8 cellular contexts compared by ENCODE assay signal in the genomic region with DNA sequence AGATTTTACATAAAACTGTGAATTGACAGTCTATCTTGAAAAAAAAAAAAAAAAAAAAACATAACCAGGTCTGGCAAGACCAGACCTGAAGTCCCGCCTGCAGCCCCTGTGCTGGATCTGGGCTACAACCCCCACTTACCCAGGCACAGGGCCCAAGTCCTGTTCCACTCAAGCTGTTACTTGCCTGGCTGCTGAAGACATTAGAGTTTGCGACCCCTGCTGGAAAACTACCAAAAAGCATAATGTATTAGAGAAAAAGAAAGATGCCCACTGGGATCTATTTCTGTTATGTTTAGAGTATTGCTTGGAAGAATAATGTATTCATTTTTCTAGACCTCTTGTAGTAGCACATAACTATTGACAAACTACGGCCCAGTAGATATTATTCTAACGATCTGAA. TPM values are rescaled to one million over a fixed set of nuclear protein-coding genes. Genes with fewer than 3 reads are reported as not detected.
A peak's percentile ranks its signal among the peaks of the same experiment; 100 is the strongest.
DNase-seq lines count a peak whose midpoint lies in the region; ATAC-seq and TF ChIP-seq lines count a peak whose summit lies in the region.

No MANE protein-coding gene starts in this region.

- ATAC-seq in CD8-positive, alpha-beta T cell, result no peak
- ATAC-seq in GM18511 (IDR thresholded peaks at IDR 0.05; ENCODE audit: unreplicated experiment), result peak; percentile 51
- ATAC-seq in GM18868 (IDR thresholded peaks at IDR 0.05; ENCODE audit: unreplicated experiment), result no peak
- no peak for ATAC-seq in HG03457 (IDR thresholded peaks at IDR 0.05; ENCODE audit: unreplicated experiment)

- H3K27me3 Mint-ChIP-seq in CD8-positive, alpha-beta T cell (ENCODE audit: low read depth), result peaks cover 15% of the 10 kb centered on the region
- peaks cover 42% of the 10 kb centered on the region for H3K27me3 Mint-ChIP-seq in nephron progenitor cell (ENCODE audit: low read depth, poor library complexity)
- peaks cover 43% of the 10 kb centered on the region for H3K27me3 Mint-ChIP-seq in activated T-helper 2 cell treated with anti-CD3 and anti-CD28 coated beads, Interferon-gamma antibody, Interleukin-2, Interleukin-4, amounts not matched to agents 10 μg/mL and 5 μg/mL and 100 μg/mL, durations not matched to agents 14 hours and 24 hours and 36 hours (ENCODE audit: low read depth)

- no peak overlapping the region for H3K27ac Mint-ChIP-seq in CD8-positive, alpha-beta T cell
- no peak overlapping the region for H3K27ac Mint-ChIP-seq in nephron progenitor cell
- H3K27ac Mint-ChIP-seq in activated T-helper 2 cell treated with anti-CD3 and anti-CD28 coated beads, Interferon-gamma antibody, Interleukin-2, Interleukin-4, amounts not matched to agents 10 μg/mL and 5 μg/mL and 100 μg/mL, durations not matched to agents 14 hours and 24 hours and 36 hours, result no peak overlapping the region

- intact Hi-C loops in CD8-positive, alpha-beta T cell (cut with DNase I, micrococcal nuclease), result loop anchor here (2.0 to 10.0 kb wide), 3 partner anchors 61 to 869 kb away; no protein-coding TSS in a partner anchor
- intact Hi-C loops in activated T-helper 2 cell treated with anti-CD3 and anti-CD28 coated beads, Interferon-gamma antibody, Interleukin-2, Interleukin-4, amounts not matched to agents 10 μg/mL and 5 μg/mL and 100 μg/mL, durations not matched to agents 14 hours and 24 hours and 36 hours (cut with micrococcal nuclease), result loop anchor here (1.0 kb wide), 2 partner anchors 842 to 869 kb away; no protein-coding TSS in a partner anchor

- H3K9me3 ChIP-seq in CD8-positive, alpha-beta T cell (ENCODE audit: low read length), result no peaks in the 10 kb centered on the region

- no peaks in the 10 kb centered on the region for H3K9me3 Mint-ChIP-seq in CD8-positive, alpha-beta T cell
- H3K9me3 Mint-ChIP-seq in nephron progenitor cell, result no peaks in the 10 kb centered on the region
- no peaks in the 10 kb centered on the region for H3K9me3 Mint-ChIP-seq in activated T-helper 2 cell treated with anti-CD3 and anti-CD28 coated beads, Interferon-gamma antibody, Interleukin-2, Interleukin-4, amounts not matched to agents 10 μg/mL and 5 μg/mL and 100 μg/mL, durations not matched to agents 14 hours and 24 hours and 36 hours

- H3K36me3 Mint-ChIP-seq in CD8-positive, alpha-beta T cell, result no peaks in the 10 kb centered on the region
- H3K36me3 Mint-ChIP-seq in nephron progenitor cell (ENCODE audit: low read depth), result no peaks in the 10 kb centered on the region
- no peaks in the 10 kb centered on the region for H3K36me3 Mint-ChIP-seq in activated T-helper 2 cell treated with anti-CD3 and anti-CD28 coated beads, Interferon-gamma antibody, Interleukin-2, Interleukin-4, amounts not matched to agents 10 μg/mL and 5 μg/mL and 100 μg/mL, durations not matched to agents 14 hours and 24 hours and 36 hours (ENCODE audit: low read depth)

- H3K4me3 ChIP-seq in CD8-positive, alpha-beta T cell (ENCODE audit: low read depth, low read length), result no peak overlapping the region
- no peak overlapping the region for H3K4me3 ChIP-seq in cardiac fibroblast (replicated peaks in 1 of 2; ENCODE audit: low read depth in 2 of 2, low read length in 2 of 2)

- peak in 2 of 7 experiments; percentile 15 to 24 for DNase-seq in CD8-positive, alpha-beta T cell
- DNase-seq in NCI-H1694 (lab: John Stamatoyannopoulos, UW) (peak; percentile 74), cardiac fibroblast (ENCODE audit: low read depth in 2 of 2) (peak; percentile 46 to 67), nephron progenitor cell (peak; percentile 30)
- DNase-seq in activated T-helper 2 cell treated with anti-CD3 and anti-CD28 coated beads, Interferon-gamma antibody, Interleukin-2, Interleukin-4, amounts not matched to agents 10 μg/mL and 5 μg/mL and 100 μg/mL, durations not matched to agents 14 hours and 24 hours and 36 hours (ENCODE audit: low spot score), result no peak

- H3K36me3 ChIP-seq in CD8-positive, alpha-beta T cell (ENCODE audit: insufficient read depth, low read length), result no peaks in the 10 kb centered on the region

- CTCF ChIA-PET in CD8-positive, alpha-beta T cell (lab: Charles Lee), result interaction anchor here (0.8 to 1.6 kb wide), 8 partner anchors 10 to 870 kb away, joined by 3 to 10 read pairs (median 4); no protein-coding TSS in a partner anchor

- H3K27me3 ChIP-seq in CD8-positive, alpha-beta T cell (ENCODE audit: insufficient read depth, low read length), result peaks cover 7% of the 10 kb centered on the region

- no peak overlapping the region for H3K27ac ChIP-seq in CD8-positive, alpha-beta T cell (ENCODE audit: low read depth, low read length)

- H3K4me1 Mint-ChIP-seq in CD8-positive, alpha-beta T cell (ENCODE audit: low read depth), result peaks cover 13% of the 10 kb centered on the region
- H3K4me1 Mint-ChIP-seq in nephron progenitor cell, result peaks cover 50% of the 10 kb centered on the region
- peaks cover 16% of the 10 kb centered on the region for H3K4me1 Mint-ChIP-seq in activated T-helper 2 cell treated with anti-CD3 and anti-CD28 coated beads, Interferon-gamma antibody, Interleukin-2, Interleukin-4, amounts not matched to agents 10 μg/mL and 5 μg/mL and 100 μg/mL, durations not matched to agents 14 hours and 24 hours and 36 hours (ENCODE audit: low read depth)

- peak; percentile 38 for TF ChIP-seq CTCF in CD8-positive, alpha-beta T cell (IDR thresholded peaks at IDR 0.05)
- TF ChIP-seq CTCF in cardiac fibroblast (IDR thresholded peaks at IDR 0.05; ENCODE audit: low read depth, low read length), result peak; percentile 38
- peak; percentile 56 for TF ChIP-seq CTCF in nephron progenitor cell (IDR thresholded peaks at IDR 0.05)

- POLR2A ChIA-PET in CD8-positive, alpha-beta T cell (lab: Charles Lee), result no interaction called here

- H3K4me1 ChIP-seq in CD8-positive, alpha-beta T cell (ENCODE audit: insufficient read depth, low read length), result peaks cover 9% of the 10 kb centered on the region

- no peak overlapping the region for H3K4me3 Mint-ChIP-seq in CD8-positive, alpha-beta T cell
- no peak overlapping the region for H3K4me3 Mint-ChIP-seq in nephron progenitor cell
- H3K4me3 Mint-ChIP-seq in activated T-helper 2 cell treated with anti-CD3 and anti-CD28 coated beads, Interferon-gamma antibody, Interleukin-2, Interleukin-4, amounts not matched to agents 10 μg/mL and 5 μg/mL and 100 μg/mL, durations not matched to agents 14 hours and 24 hours and 36 hours (ENCODE audit: low read depth), result no peak overlapping the region

RNA-seq across cellular contexts. Expression of a gene that starts 4.7 kb away (rescaled TPM):
- not detected for total RNA-seq in CD8-positive, alpha-beta T cell
- total RNA-seq in activated T-helper 2 cell treated with anti-CD3 and anti-CD28 coated beads, Interferon-gamma antibody, Interleukin-2, Interleukin-4, amounts not matched to agents 10 μg/mL and 5 μg/mL and 100 μg/mL, durations not matched to agents 14 hours and 24 hours and 36 hours, result 2.0 and 2.5 TPM in 2 replicates
